In the genomic region with DNA sequence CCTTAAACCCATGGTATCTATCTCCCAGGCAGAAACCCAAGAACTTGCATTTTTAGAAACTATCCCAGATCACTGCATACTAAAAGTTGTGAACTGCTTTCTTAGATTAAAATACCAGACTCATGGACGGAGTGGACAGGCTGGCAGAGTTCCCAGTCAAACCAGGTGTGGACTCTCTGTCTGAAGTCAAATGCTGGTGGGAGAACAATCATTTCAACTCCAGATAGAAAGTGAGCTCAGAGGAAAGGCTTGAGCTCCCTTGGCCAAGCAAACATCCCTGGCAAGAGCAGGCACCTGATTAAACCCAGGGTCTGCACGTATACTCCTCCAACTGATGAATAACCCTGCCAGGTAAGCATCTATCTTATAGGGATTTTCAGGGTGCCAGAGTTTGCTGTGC, we compare ENCODE assay signal across 31 cellular contexts. TPM values are rescaled to one million over a fixed set of nuclear protein-coding genes. Genes with fewer than 3 reads are reported as not detected.
"Had no signal": no experiment of that assay in that cellular context is flagged by ENCODE, and none has a peak within 500 bp of the region (broad histone marks: within the 10 kb centered on the region; RNA-seq: fewer than 3 reads in every experiment).

No MANE protein-coding gene starts in this region.

- H3K79me2 ChIP-seq: parathyroid adenoma had no signal

- H3K4me1 Mint-ChIP-seq: naive B cell; neural crest cell; stimulated activated effector memory CD8-positive, alpha-beta T cell treated with anti-CD3 and anti-CD28 coated beads, Interleukin-12 subunit alpha, Interleukin-12 subunit beta, amount 100 ng/mL, for 72 hours had no signal

- DNase-seq: dermis blood vessel endothelial cell; effector memory CD4-positive, alpha-beta T cell; esophagus squamous epithelium; foreskin melanocyte; glutamatergic neuron; heart right ventricle; hypothalamus; left ventricle myocardium superior; lower lobe of right lung; naive B cell; sigmoid colon; stimulated activated CD4-positive, alpha-beta T cell treated with anti-CD3 and anti-CD28 coated beads, Interleukin-2, amount 100 ng/mL, for 24 hours; stimulated activated CD4-positive, alpha-beta T cell treated with anti-CD3 and anti-CD28 coated beads, Interleukin-4, amount 100 ng/mL, for 24 hours; stimulated activated naive CD4-positive, alpha-beta T cell treated with Interleukin-2 at 50 U/mL for 16 hours; stomach had no signal

- H3K4me3 ChIP-seq: coronary artery, esophagus squamous epithelium, heart right ventricle, lower lobe of right lung, right atrium auricular region, sigmoid colon, stomach, thyroid gland had no signal

- H3K9ac ChIP-seq: parathyroid adenoma had no signal

- H3K36me3 Mint-ChIP-seq: naive B cell; natural killer cell treated with Interleukin-12 subunit alpha and Interleukin-12 subunit beta and Interleukin-15 and Interleukin-18, amount 100 ng/mL, for 72 hours; stimulated activated effector memory CD8-positive, alpha-beta T cell treated with anti-CD3 and anti-CD28 coated beads, Interleukin-12 subunit alpha, Interleukin-12 subunit beta, amount 100 ng/mL, for 72 hours; type B pancreatic cell had no signal

- ATAC-seq: heart right ventricle; left ventricle myocardium superior; lower lobe of right lung; natural killer cell treated with Interleukin-12 subunit alpha and Interleukin-12 subunit beta and Interleukin-15 and Interleukin-18, amount 100 ng/mL, for 72 hours; stimulated activated effector memory CD8-positive, alpha-beta T cell treated with anti-CD3 and anti-CD28 coated beads, Interleukin-12 subunit alpha, Interleukin-12 subunit beta, amount 100 ng/mL, for 72 hours had no signal

- H3K4me1 ChIP-seq: esophagus squamous epithelium, heart right ventricle, lower lobe of right lung, parathyroid adenoma, right atrium auricular region, sigmoid colon, stomach, thyroid gland had no signal

- H3K27ac Mint-ChIP-seq: naive B cell; natural killer cell treated with Interleukin-12 subunit alpha and Interleukin-12 subunit beta and Interleukin-15 and Interleukin-18, amount 100 ng/mL, for 72 hours; progenitor cell of endocrine pancreas; stimulated activated effector memory CD8-positive, alpha-beta T cell treated with anti-CD3 and anti-CD28 coated beads, Interleukin-12 subunit alpha, Interleukin-12 subunit beta, amount 100 ng/mL, for 72 hours; type B pancreatic cell had no signal

- H2AFZ ChIP-seq: parathyroid adenoma had no signal

- H3K27me3 ChIP-seq: esophagus squamous epithelium, neutrophil, right atrium auricular region, sigmoid colon, stomach, thyroid gland had no signal

- H3K27ac ChIP-seq: coronary artery, esophagus squamous epithelium, heart right ventricle, lower lobe of right lung, neutrophil, parathyroid adenoma, right atrium auricular region, sigmoid colon, stomach, thyroid gland had no signal

- H3K9me3 Mint-ChIP-seq: stimulated activated effector memory CD8-positive, alpha-beta T cell treated with anti-CD3 and anti-CD28 coated beads, Interleukin-12 subunit alpha, Interleukin-12 subunit beta, amount 100 ng/mL, for 72 hours; type B pancreatic cell had no signal

- H3K4me3 Mint-ChIP-seq: naive B cell; natural killer cell treated with Interleukin-12 subunit alpha and Interleukin-12 subunit beta and Interleukin-15 and Interleukin-18, amount 100 ng/mL, for 72 hours; neural crest cell; stimulated activated effector memory CD8-positive, alpha-beta T cell treated with anti-CD3 and anti-CD28 coated beads, Interleukin-12 subunit alpha, Interleukin-12 subunit beta, amount 100 ng/mL, for 72 hours; type B pancreatic cell had no signal

- H3K36me3 ChIP-seq: esophagus squamous epithelium, heart right ventricle, lower lobe of right lung, neutrophil, right atrium auricular region, sigmoid colon, stomach, thyroid gland had no signal

- H3K27me3 Mint-ChIP-seq: natural killer cell treated with Interleukin-12 subunit alpha and Interleukin-12 subunit beta and Interleukin-15 and Interleukin-18, amount 100 ng/mL, for 72 hours; progenitor cell of endocrine pancreas had no signal

- H3K9me3 ChIP-seq: esophagus squamous epithelium, heart right ventricle, lower lobe of right lung, neutrophil, right atrium auricular region, sigmoid colon, stomach, thyroid gland had no signal

RNA-seq across cellular contexts. Expression of gene NXPH2, which starts 19.5 kb away (rescaled TPM):
- total RNA-seq: dermis blood vessel endothelial cell; endothelial cell of umbilical vein; esophagus squamous epithelium; heart right ventricle; left ventricle myocardium superior; lower lobe of right lung; mesenteric fat pad; mononuclear cell; natural killer cell treated with Interleukin-12 subunit alpha and Interleukin-12 subunit beta and Interleukin-15 and Interleukin-18, amount 100 ng/mL, for 72 hours; subcutaneous adipose tissue; thyroid gland had no signal
- polyA plus RNA-seq: endothelial cell of umbilical vein, heart right ventricle, keratinocyte, stomach, urinary bladder had no signal
